Comparison of ENCODE assay signal across 20 cellular contexts in the genomic region with DNA sequence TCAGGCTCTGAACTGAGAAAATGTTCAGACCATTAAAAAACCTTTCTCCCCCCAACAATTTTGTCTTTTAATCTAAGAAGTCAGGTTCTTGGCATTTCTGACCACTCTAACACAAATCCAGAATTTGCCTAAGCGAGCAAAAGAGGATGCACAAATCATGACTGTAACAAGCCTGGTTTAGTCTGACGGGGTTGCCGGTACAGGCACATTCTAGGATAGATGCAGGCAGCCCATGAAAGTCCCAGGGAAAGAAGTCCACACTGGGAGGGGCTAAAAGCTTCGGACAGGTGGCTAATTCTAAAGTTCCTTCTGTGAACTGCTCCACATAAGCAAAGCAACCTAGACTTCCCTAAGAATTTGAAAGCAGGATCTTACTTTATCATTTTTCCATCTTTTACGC. TPM values are rescaled to one million over a fixed set of nuclear protein-coding genes. Genes with fewer than 3 reads are reported as not detected.
DNase-seq lines count a peak whose midpoint lies in the region; ATAC-seq and TF ChIP-seq lines count a peak whose summit lies in the region.
"Had no signal": no experiment of that assay in that cellular context is flagged by ENCODE, and none has a peak within 500 bp of the region (broad histone marks: within the 10 kb centered on the region; RNA-seq: fewer than 3 reads in every experiment).

No MANE protein-coding gene starts in this region.

- peaks cover 19% of the 10 kb centered on the region for H3K36me3 Mint-ChIP-seq in activated naive CD8-positive, alpha-beta T cell treated with anti-CD3 and anti-CD28 coated beads, Interleukin-2, amount 50 U/mL, for 24 hours (ENCODE audit: low read depth)
- H3K36me3 Mint-ChIP-seq in activated naive CD8-positive, alpha-beta T cell treated with anti-CD3 and anti-CD28 coated beads for 36 hours: peaks cover 2% of the 10 kb centered on the region
- peaks cover 3% of the 10 kb centered on the region for H3K36me3 Mint-ChIP-seq in neural crest cell (ENCODE audit: low read depth)
- no peaks in the 10 kb centered on the region for H3K36me3 Mint-ChIP-seq in osteocyte (ENCODE audit: unreplicated experiment)
- H3K36me3 Mint-ChIP-seq in Caco-2 (ENCODE audit: insufficient read depth, unreplicated experiment): no peaks in the 10 kb centered on the region

- H3K27me3 ChIP-seq in stomach smooth muscle (ENCODE audit: control insufficient read depth in 1 of 2, insufficient read depth in 2 of 2, low read length in 2 of 2) (no peaks in the 10 kb centered on the region), colonic mucosa (no peaks in the 10 kb centered on the region), Caco-2 (replicated peaks; ENCODE audit: control insufficient read depth, insufficient read depth, low read length) (no peaks in the 10 kb centered on the region)
- H3K27me3 ChIP-seq: BLaER1 had no signal

- H3K27ac ChIP-seq in stomach smooth muscle (ENCODE audit: low read length): peak overlapping the region; percentile 24
- no peak overlapping the region for H3K27ac ChIP-seq in colonic mucosa
- H3K27ac ChIP-seq: 22Rv1, BLaER1, C4-2B, GM23248 had no signal

- CTCF ChIA-PET in Caco-2 (lab: Charles Lee): interaction anchor here (1.0 kb wide), 1 partner anchor 43 kb away, joined by 4 read pairs; no protein-coding TSS in a partner anchor

- H3K4me1 Mint-ChIP-seq in activated naive CD8-positive, alpha-beta T cell treated with anti-CD3 and anti-CD28 coated beads, Interleukin-2, amount 50 U/mL, for 24 hours: peaks cover 20% of the 10 kb centered on the region
- no peaks in the 10 kb centered on the region for H3K4me1 Mint-ChIP-seq in activated naive CD8-positive, alpha-beta T cell treated with anti-CD3 and anti-CD28 coated beads for 36 hours
- peaks cover 36% of the 10 kb centered on the region for H3K4me1 Mint-ChIP-seq in neural crest cell
- peaks cover 19% of the 10 kb centered on the region for H3K4me1 Mint-ChIP-seq in osteocyte (ENCODE audit: unreplicated experiment)
- H3K4me1 Mint-ChIP-seq in Caco-2 (ENCODE audit: low read depth, unreplicated experiment): no peaks in the 10 kb centered on the region
- H3K4me1 Mint-ChIP-seq: CD4-positive, CD25-positive, alpha-beta regulatory T cell had no signal

- H3K27me3 Mint-ChIP-seq in activated naive CD8-positive, alpha-beta T cell treated with anti-CD3 and anti-CD28 coated beads, Interleukin-2, amount 50 U/mL, for 24 hours: no peaks in the 10 kb centered on the region
- H3K27me3 Mint-ChIP-seq in activated naive CD8-positive, alpha-beta T cell treated with anti-CD3 and anti-CD28 coated beads for 36 hours: no peaks in the 10 kb centered on the region
- H3K27me3 Mint-ChIP-seq in neural crest cell (ENCODE audit: low read depth) (no peaks in the 10 kb centered on the region), osteocyte (ENCODE audit: unreplicated experiment) (no peaks in the 10 kb centered on the region), Caco-2 (ENCODE audit: insufficient read depth, unreplicated experiment) (no peaks in the 10 kb centered on the region)
- H3K27me3 Mint-ChIP-seq: CD4-positive, CD25-positive, alpha-beta regulatory T cell had no signal

- peaks cover 3% of the 10 kb centered on the region for H3K9me3 Mint-ChIP-seq in activated naive CD8-positive, alpha-beta T cell treated with anti-CD3 and anti-CD28 coated beads, Interleukin-2, amount 50 U/mL, for 24 hours
- peaks cover under 1% of the 10 kb centered on the region for H3K9me3 Mint-ChIP-seq in activated naive CD8-positive, alpha-beta T cell treated with anti-CD3 and anti-CD28 coated beads for 36 hours
- H3K9me3 Mint-ChIP-seq in neural crest cell (no peaks in the 10 kb centered on the region), osteocyte (ENCODE audit: unreplicated experiment) (peaks cover 4% of the 10 kb centered on the region), Caco-2 (ENCODE audit: unreplicated experiment) (no peaks in the 10 kb centered on the region)

- TF ChIP-seq CTCF in neural crest cell (conservative IDR thresholded peaks at IDR 0.05) (no peak), osteocyte (IDR thresholded peaks at IDR 0.05) (no peak), colonic mucosa (IDR thresholded peaks at IDR 0.05) (no peak), Caco-2 (IDR thresholded peaks at IDR 0.05; ENCODE audit: insufficient read depth in 1 of 2, low read depth in 1 of 2, low read length in 1 of 2, severe bottlenecking in 1 of 2, unreplicated experiment in 1 of 2) (no peak)

- POLR2A ChIA-PET in Caco-2 (lab: Charles Lee): no interaction called here

- H3K9ac ChIP-seq in stomach smooth muscle (ENCODE audit: low read length in 2 of 2) (no peak overlapping the region), colonic mucosa (ENCODE audit: low read depth in 2 of 2, low read length in 2 of 2) (no peak overlapping the region)
- H3K9ac ChIP-seq: BLaER1, GM23248 had no signal

- no peaks in the 10 kb centered on the region for H3K9me3 ChIP-seq in stomach smooth muscle (ENCODE audit: control insufficient read depth in 2 of 2, low read length in 2 of 2)
- H3K9me3 ChIP-seq in colonic mucosa: no peaks in the 10 kb centered on the region
- peaks cover 3% of the 10 kb centered on the region; the same call in 1 of the 2 replicates for H3K9me3 ChIP-seq in Caco-2

- peaks cover 5% of the 10 kb centered on the region for H3K4me1 ChIP-seq in stomach smooth muscle (ENCODE audit: control insufficient read depth, insufficient read depth, low read length)
- no peaks in the 10 kb centered on the region for H3K4me1 ChIP-seq in colonic mucosa
- no peaks in the 10 kb centered on the region for H3K4me1 ChIP-seq in Caco-2

- no TSS peak for BruUV-seq in Caco-2 (replicated peaks; lab: Mats Ljungman, UMichigan)

- H3K4me3 ChIP-seq in stomach smooth muscle (ENCODE audit: low read length in 2 of 2): no peak overlapping the region
- no peak overlapping the region for H3K4me3 ChIP-seq in colonic mucosa
- H3K4me3 ChIP-seq in Caco-2 (ENCODE audit: low read depth, low read length): no peak overlapping the region
- H3K4me3 ChIP-seq: BLaER1, GM23248 had no signal

- intact Hi-C loops in colonic mucosa (cut with DNase I) (no loop called here), Caco-2 (cut with micrococcal nuclease; ENCODE audit: unreplicated experiment) (no loop called here)

- H3K27ac Mint-ChIP-seq in activated naive CD8-positive, alpha-beta T cell treated with anti-CD3 and anti-CD28 coated beads, Interleukin-2, amount 50 U/mL, for 24 hours: peak overlapping the region; percentile 2
- no peak overlapping the region for H3K27ac Mint-ChIP-seq in activated naive CD8-positive, alpha-beta T cell treated with anti-CD3 and anti-CD28 coated beads for 36 hours
- H3K27ac Mint-ChIP-seq in neural crest cell (ENCODE audit: unreplicated experiment) (no peak overlapping the region), osteocyte (ENCODE audit: unreplicated experiment) (no peak overlapping the region), Caco-2 (ENCODE audit: unreplicated experiment) (no peak overlapping the region)
- H3K27ac Mint-ChIP-seq: B cell; CD4-positive, CD25-positive, alpha-beta regulatory T cell; CD8-positive, alpha-beta memory T cell had no signal

- no peak for ATAC-seq in activated naive CD8-positive, alpha-beta T cell treated with anti-CD3 and anti-CD28 coated beads, Interleukin-2, amount 50 U/mL, for 24 hours

- no peak overlapping the region for H3K4me3 Mint-ChIP-seq in activated naive CD8-positive, alpha-beta T cell treated with anti-CD3 and anti-CD28 coated beads, Interleukin-2, amount 50 U/mL, for 24 hours
- H3K4me3 Mint-ChIP-seq in activated naive CD8-positive, alpha-beta T cell treated with anti-CD3 and anti-CD28 coated beads for 36 hours: no peak overlapping the region
- H3K4me3 Mint-ChIP-seq in neural crest cell (peak overlapping the region; percentile 3), osteocyte (ENCODE audit: unreplicated experiment) (no peak overlapping the region), Caco-2 (ENCODE audit: unreplicated experiment) (no peak overlapping the region)
- H3K4me3 Mint-ChIP-seq: B cell; CD4-positive, CD25-positive, alpha-beta regulatory T cell; CD8-positive, alpha-beta memory T cell had no signal

- H3K36me3 ChIP-seq in stomach smooth muscle (ENCODE audit: control insufficient read depth in 2 of 2, insufficient read depth in 2 of 2, low read length in 2 of 2): no peaks in the 10 kb centered on the region
- H3K36me3 ChIP-seq in colonic mucosa: no peaks in the 10 kb centered on the region
- H3K36me3 ChIP-seq in Caco-2 (ENCODE audit: control insufficient read depth, insufficient read depth, low read length): no peaks in the 10 kb centered on the region

- no peak for DNase-seq in activated naive CD8-positive, alpha-beta T cell treated with anti-CD3 and anti-CD28 coated beads, Interleukin-2, amount 50 U/mL, for 24 hours
- no peak for DNase-seq in activated naive CD8-positive, alpha-beta T cell treated with anti-CD3 and anti-CD28 coated beads for 36 hours
- DNase-seq in neural crest cell (ENCODE audit: low read depth, low spot score): no peak
- peak; percentile 11 for DNase-seq in osteocyte (ENCODE audit: extremely low spot score, unreplicated experiment)
- DNase-seq in colonic mucosa: no peak
- DNase-seq in Caco-2: no peak
- DNase-seq in SHP77 treated with DMSO at 0.1 percent for 48 hours (lab: John Stamatoyannopoulos, UW): no peak
- DNase-seq: Calu3; CD4-positive, CD25-positive, alpha-beta regulatory T cell; CD8-positive, alpha-beta memory T cell; DMS53; GF-D8; GM23248; H7; HCEC 1CT had no signal

RNA-seq across cellular contexts. Expression of a gene that starts 48.0 kb away (rescaled TPM):
- total RNA-seq in activated naive CD8-positive, alpha-beta T cell treated with anti-CD3 and anti-CD28 coated beads for 36 hours: under 1 TPM in 1 of 2 experiments, not detected in 1; 0.14 TPM
- total RNA-seq in neural crest cell (0.48 and 0.68 TPM in 2 replicates), osteocyte (0.44 and 0.59 TPM in 2 replicates), colonic mucosa (under 1 TPM in 1 of 2 donors, not detected in 1; 0.11 TPM), Caco-2 (2022) (0.91 and 1.0 TPM in 2 replicates)

RNA-seq across cellular contexts. Expression of a gene that starts 54.9 kb away (rescaled TPM):
- 10 to 100 TPM; 11.5 to 13.2 TPM for total RNA-seq in activated naive CD8-positive, alpha-beta T cell treated with anti-CD3 and anti-CD28 coated beads for 36 hours
- total RNA-seq in neural crest cell (13.0 and 14.2 TPM in 2 replicates), osteocyte (61.5 and 68.5 TPM in 2 replicates), colonic mucosa (10 to 100 TPM; 38.0 to 68.7 TPM), Caco-2 (2022) (27.0 and 29.4 TPM in 2 replicates)
